ENCODE assay signal across 2 cellular contexts in the genomic region with DNA sequence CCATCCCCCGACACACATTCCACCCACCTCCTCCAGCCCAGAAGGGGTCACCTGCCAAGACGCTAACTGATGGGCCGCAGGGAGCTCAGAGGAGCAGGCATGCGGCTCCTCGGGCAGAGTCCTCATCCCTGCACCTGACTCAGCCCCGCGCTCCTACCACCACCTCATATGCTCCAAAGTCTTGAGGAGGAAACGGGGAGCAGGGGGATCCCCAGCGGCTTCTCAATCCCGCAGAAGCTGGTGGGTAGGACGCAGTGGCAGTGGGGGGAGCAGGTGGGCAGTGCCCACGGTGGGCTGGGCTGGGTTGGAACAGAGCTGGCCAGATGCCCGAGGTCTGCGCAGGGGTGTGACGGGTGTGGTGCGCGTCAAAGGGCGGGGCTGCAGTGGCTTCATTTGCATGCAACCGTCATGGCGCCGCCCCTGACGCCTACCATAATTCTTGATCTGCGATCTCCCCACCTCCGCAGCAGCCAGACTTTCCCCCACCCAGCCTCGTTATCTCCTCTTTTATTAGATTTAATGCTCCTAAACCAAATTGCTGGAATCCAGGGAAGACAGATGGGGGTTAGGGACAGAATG.
TF ChIP-seq lines count a peak whose summit lies in the region.

No MANE protein-coding gene starts in this region.

TF ChIP-seq in SK-N-SH, 30 proteins besides CTCF, POLR2A, EP300 and RAD21 (continued from another document):
- TF ChIP-seq RCOR1 (IDR thresholded peaks at IDR 0.05; ENCODE audit: low read length): peak; percentile 54; the same call in 1 of the 2 replicates
TF ChIP-seq in SK-N-SH: peak in this region for 2.

TF ChIP-seq in SK-N-SH treated with all-trans-retinoic acid at 6 μM for 48 hours, 23 proteins besides CTCF, POLR2A, EP300 and RAD21 (continued from another document):
- TF ChIP-seq, protein P1, sequence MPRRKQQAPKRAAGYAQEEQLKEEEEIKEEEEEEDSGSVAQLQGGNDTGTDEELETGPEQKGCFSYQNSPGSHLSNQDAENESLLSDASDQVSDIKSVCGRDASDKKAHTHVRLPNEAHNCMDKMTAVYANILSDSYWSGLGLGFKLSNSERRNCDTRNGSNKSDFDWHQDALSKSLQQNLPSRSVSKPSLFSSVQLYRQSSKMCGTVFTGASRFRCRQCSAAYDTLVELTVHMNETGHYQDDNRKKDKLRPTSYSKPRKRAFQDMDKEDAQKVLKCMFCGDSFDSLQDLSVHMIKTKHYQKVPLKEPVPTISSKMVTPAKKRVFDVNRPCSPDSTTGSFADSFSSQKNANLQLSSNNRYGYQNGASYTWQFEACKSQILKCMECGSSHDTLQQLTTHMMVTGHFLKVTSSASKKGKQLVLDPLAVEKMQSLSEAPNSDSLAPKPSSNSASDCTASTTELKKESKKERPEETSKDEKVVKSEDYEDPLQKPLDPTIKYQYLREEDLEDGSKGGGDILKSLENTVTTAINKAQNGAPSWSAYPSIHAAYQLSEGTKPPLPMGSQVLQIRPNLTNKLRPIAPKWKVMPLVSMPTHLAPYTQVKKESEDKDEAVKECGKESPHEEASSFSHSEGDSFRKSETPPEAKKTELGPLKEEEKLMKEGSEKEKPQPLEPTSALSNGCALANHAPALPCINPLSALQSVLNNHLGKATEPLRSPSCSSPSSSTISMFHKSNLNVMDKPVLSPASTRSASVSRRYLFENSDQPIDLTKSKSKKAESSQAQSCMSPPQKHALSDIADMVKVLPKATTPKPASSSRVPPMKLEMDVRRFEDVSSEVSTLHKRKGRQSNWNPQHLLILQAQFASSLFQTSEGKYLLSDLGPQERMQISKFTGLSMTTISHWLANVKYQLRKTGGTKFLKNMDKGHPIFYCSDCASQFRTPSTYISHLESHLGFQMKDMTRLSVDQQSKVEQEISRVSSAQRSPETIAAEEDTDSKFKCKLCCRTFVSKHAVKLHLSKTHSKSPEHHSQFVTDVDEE (CRISPR knock-in tag; IDR thresholded peaks at IDR 0.05): no peak
- TF ChIP-seq ZNF8 (CRISPR knock-in tag; IDR thresholded peaks at IDR 0.05): no peak
- TF ChIP-seq ESRRG (CRISPR knock-in tag; IDR thresholded peaks at IDR 0.05): no peak
- no peak for TF ChIP-seq ARNTL (CRISPR knock-in tag; IDR thresholded peaks at IDR 0.05; ENCODE audit: borderline replicate concordance, low read depth)
- no peak for TF ChIP-seq ZNF70 (CRISPR knock-in tag; IDR thresholded peaks at IDR 0.05)
- TF ChIP-seq TOX (CRISPR knock-in tag; IDR thresholded peaks at IDR 0.05; ENCODE audit: borderline replicate concordance): no peak
- TF ChIP-seq, protein P2, sequence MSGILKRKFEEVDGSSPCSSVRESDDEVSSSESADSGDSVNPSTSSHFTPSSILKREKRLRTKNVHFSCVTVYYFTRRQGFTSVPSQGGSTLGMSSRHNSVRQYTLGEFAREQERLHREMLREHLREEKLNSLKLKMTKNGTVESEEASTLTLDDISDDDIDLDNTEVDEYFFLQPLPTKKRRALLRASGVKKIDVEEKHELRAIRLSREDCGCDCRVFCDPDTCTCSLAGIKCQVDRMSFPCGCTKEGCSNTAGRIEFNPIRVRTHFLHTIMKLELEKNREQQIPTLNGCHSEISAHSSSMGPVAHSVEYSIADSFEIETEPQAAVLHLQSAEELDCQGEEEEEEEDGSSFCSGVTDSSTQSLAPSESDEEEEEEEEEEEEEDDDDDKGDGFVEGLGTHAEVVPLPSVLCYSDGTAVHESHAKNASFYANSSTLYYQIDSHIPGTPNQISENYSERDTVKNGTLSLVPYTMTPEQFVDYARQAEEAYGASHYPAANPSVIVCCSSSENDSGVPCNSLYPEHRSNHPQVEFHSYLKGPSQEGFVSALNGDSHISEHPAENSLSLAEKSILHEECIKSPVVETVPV (CRISPR knock-in tag; IDR thresholded peaks at IDR 0.05): no peak
- no peak for TF ChIP-seq BACH2 (CRISPR knock-in tag; IDR thresholded peaks at IDR 0.05; ENCODE audit: borderline replicate concordance)
- TF ChIP-seq, protein P3, sequence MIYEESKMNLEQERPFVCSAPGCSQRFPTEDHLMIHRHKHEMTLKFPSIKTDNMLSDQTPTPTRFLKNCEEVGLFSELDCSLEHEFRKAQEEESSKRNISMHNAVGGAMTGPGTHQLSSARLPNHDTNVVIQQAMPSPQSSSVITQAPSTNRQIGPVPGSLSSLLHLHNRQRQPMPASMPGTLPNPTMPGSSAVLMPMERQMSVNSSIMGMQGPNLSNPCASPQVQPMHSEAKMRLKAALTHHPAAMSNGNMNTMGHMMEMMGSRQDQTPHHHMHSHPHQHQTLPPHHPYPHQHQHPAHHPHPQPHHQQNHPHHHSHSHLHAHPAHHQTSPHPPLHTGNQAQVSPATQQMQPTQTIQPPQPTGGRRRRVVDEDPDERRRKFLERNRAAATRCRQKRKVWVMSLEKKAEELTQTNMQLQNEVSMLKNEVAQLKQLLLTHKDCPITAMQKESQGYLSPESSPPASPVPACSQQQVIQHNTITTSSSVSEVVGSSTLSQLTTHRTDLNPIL (CRISPR knock-in tag; IDR thresholded peaks at IDR 0.05; ENCODE audit: low read depth): no peak
